Comparison of ENCODE assay signal across 1 cellular context in genomic region chr1:26351591-26352337, GRCh38.
TF ChIP-seq lines count a peak whose summit lies in the region.

No MANE protein-coding gene starts in this region.

TF ChIP-seq in HepG2, 621 proteins besides CTCF, POLR2A, EP300 and RAD21 (continued from another document and continues in another):
- TF ChIP-seq TSC22D2 (CRISPR knock-in tag; IDR thresholded peaks at IDR 0.05; ENCODE audit: borderline replicate concordance): 0 out of 2 replicates have a peak, but pooled peaks have one; percentile 62
- TF ChIP-seq ARHGAP35 (CRISPR knock-in tag; IDR thresholded peaks at IDR 0.05; ENCODE audit: borderline replicate concordance): no peak; the same call in 1 of the 2 replicates
- TF ChIP-seq SYNCRIP (IDR thresholded peaks at IDR 0.05; ENCODE audit: insufficient read depth, low read depth, low read length): no peak
- no peak for TF ChIP-seq KAT7 (CRISPR knock-in tag; IDR thresholded peaks at IDR 0.05; ENCODE audit: borderline replicate concordance)
- TF ChIP-seq ZFP1 (CRISPR knock-in tag; IDR thresholded peaks at IDR 0.05): no peak
- 0 out of 2 replicates have a peak, but pooled peaks have one; percentile 34 for TF ChIP-seq ZNF264 (CRISPR knock-in tag; IDR thresholded peaks at IDR 0.05)
- TF ChIP-seq NFE2 (CRISPR knock-in tag; IDR thresholded peaks at IDR 0.05): no peak
- TF ChIP-seq BCL3 (CRISPR knock-in tag; IDR thresholded peaks at IDR 0.05): no peak
- TF ChIP-seq ZNF430 (CRISPR knock-in tag; IDR thresholded peaks at IDR 0.05): peak; percentile 70; the same call in 1 of the 2 replicates
- TF ChIP-seq POGK (CRISPR knock-in tag; conservative IDR thresholded peaks at IDR 0.05): no peak; the same call in 1 of the 2 replicates
- TF ChIP-seq AKNA (CRISPR knock-in tag; IDR thresholded peaks at IDR 0.05; ENCODE audit: borderline replicate concordance): no peak
- no peak for TF ChIP-seq ZNF543 (CRISPR knock-in tag; IDR thresholded peaks at IDR 0.05)
- TF ChIP-seq ZKSCAN8 (CRISPR knock-in tag; IDR thresholded peaks at IDR 0.05; ENCODE audit: borderline replicate concordance): no peak
- peak; percentile 39 for TF ChIP-seq FOXK2 (IDR thresholded peaks at IDR 0.05)
- peak; percentile 95 for TF ChIP-seq FOSL2 (CRISPR knock-in tag; IDR thresholded peaks at IDR 0.05)
- TF ChIP-seq GABPB1 (CRISPR knock-in tag; IDR thresholded peaks at IDR 0.05): no peak
- TF ChIP-seq CREM (IDR thresholded peaks at IDR 0.05): peak; percentile 53; the same call in 1 of the 2 replicates
- no peak for TF ChIP-seq CREM (CRISPR knock-in tag; IDR thresholded peaks at IDR 0.05)
- no peak for TF ChIP-seq GPN1 (CRISPR knock-in tag; IDR thresholded peaks at IDR 0.05; ENCODE audit: borderline replicate concordance)
- TF ChIP-seq FOSL1 (CRISPR knock-in tag; IDR thresholded peaks at IDR 0.05; ENCODE audit: borderline replicate concordance): peak; percentile 74; the same call in 1 of the 2 replicates
- TF ChIP-seq ASH2L (IDR thresholded peaks at IDR 0.05; ENCODE audit: insufficient read length, low read depth, low read length): peak; percentile 23
- TF ChIP-seq ZNF460 (CRISPR knock-in tag; IDR thresholded peaks at IDR 0.05; ENCODE audit: borderline replicate concordance): no peak
- TF ChIP-seq ZNF234 (CRISPR knock-in tag; conservative IDR thresholded peaks at IDR 0.05): no peak
- peak; percentile 46; the same call in 1 of the 2 replicates for TF ChIP-seq ZNF3 (CRISPR knock-in tag; IDR thresholded peaks at IDR 0.05)
- no peak for TF ChIP-seq MAF1 (CRISPR knock-in tag; IDR thresholded peaks at IDR 0.05; ENCODE audit: borderline replicate concordance)
- no peak for TF ChIP-seq CSRNP1 (CRISPR knock-in tag; IDR thresholded peaks at IDR 0.05)
- TF ChIP-seq ARID2 (CRISPR knock-in tag; IDR thresholded peaks at IDR 0.05; ENCODE audit: borderline replicate concordance): no peak
- peak; percentile 73; the same call in 1 of the 2 replicates for TF ChIP-seq ARID5B (CRISPR knock-in tag; IDR thresholded peaks at IDR 0.05)
- peak; percentile 56 for TF ChIP-seq NFYC (CRISPR knock-in tag; IDR thresholded peaks at IDR 0.05)
- no peak for TF ChIP-seq TCF7L2 (IDR thresholded peaks at IDR 0.05; ENCODE audit: low read depth, low read length)
- peak; percentile 99 for TF ChIP-seq JUN (CRISPR knock-in tag; IDR thresholded peaks at IDR 0.05)
- no peak for TF ChIP-seq ZNF468 (CRISPR knock-in tag; IDR thresholded peaks at IDR 0.05)
- no peak for TF ChIP-seq ZNF577 (CRISPR knock-in tag; IDR thresholded peaks at IDR 0.05; ENCODE audit: borderline replicate concordance, low read depth)
- peak; percentile 32 for TF ChIP-seq NR2F2 (IDR thresholded peaks at IDR 0.05; ENCODE audit: borderline replicate concordance, low read depth)
- no peak for TF ChIP-seq MBNL3 (CRISPR knock-in tag; conservative IDR thresholded peaks at IDR 0.05)
- TF ChIP-seq MXD4 (CRISPR knock-in tag; IDR thresholded peaks at IDR 0.05): 0 out of 2 replicates have a peak, but pooled peaks have one; percentile 18
- no peak for TF ChIP-seq ZNF550 (CRISPR knock-in tag; IDR thresholded peaks at IDR 0.05; ENCODE audit: borderline replicate concordance)
- no peak for TF ChIP-seq CENPX (CRISPR knock-in tag; IDR thresholded peaks at IDR 0.05)
- TF ChIP-seq RFXANK (CRISPR knock-in tag; IDR thresholded peaks at IDR 0.05): no peak
- TF ChIP-seq ZNF513 (CRISPR knock-in tag; conservative IDR thresholded peaks at IDR 0.05): no peak
- no peak for TF ChIP-seq ZNF546 (CRISPR knock-in tag; conservative IDR thresholded peaks at IDR 0.05)
- TF ChIP-seq ZNF563 (CRISPR knock-in tag; IDR thresholded peaks at IDR 0.05): no peak
- no peak for TF ChIP-seq GZF1 (CRISPR knock-in tag; IDR thresholded peaks at IDR 0.05)
- no peak for TF ChIP-seq ZNF749 (CRISPR knock-in tag; IDR thresholded peaks at IDR 0.05; ENCODE audit: borderline replicate concordance)
- TF ChIP-seq ZC3H4 (CRISPR knock-in tag; IDR thresholded peaks at IDR 0.05; ENCODE audit: borderline replicate concordance): peak; percentile 1; the same call in 1 of the 2 replicates
- TF ChIP-seq FIP1L1 (IDR thresholded peaks at IDR 0.05; ENCODE audit: borderline replicate concordance, insufficient read depth, low read depth, low read length): no peak
- no peak for TF ChIP-seq ZNF484 (CRISPR knock-in tag; IDR thresholded peaks at IDR 0.05; ENCODE audit: borderline replicate concordance, low read depth)
- no peak for TF ChIP-seq SRSF9 (IDR thresholded peaks at IDR 0.05; ENCODE audit: borderline replicate concordance, insufficient read depth, low read depth, low read length, poor library complexity, severe bottlenecking)
- no peak for TF ChIP-seq RFX5 (IDR thresholded peaks at IDR 0.05; ENCODE audit: low read depth, low read length)
